Comparison of ENCODE assay signal across 9 cellular contexts in genomic region chr13:89514534-89515312, GRCh38.
A peak's percentile ranks its signal among the peaks of the same experiment; 100 is the strongest.
DNase-seq lines count a peak whose midpoint lies in the region; ATAC-seq, FAIRE-seq and TF ChIP-seq lines count a peak whose summit lies in the region.
"Had no signal": no experiment of that assay in that cellular context is flagged by ENCODE, and none has a peak within 500 bp of the region (broad histone marks: within the 10 kb centered on the region; RNA-seq: fewer than 3 reads in every experiment).

No MANE protein-coding gene starts in this region.

- peaks cover 3% of the 10 kb centered on the region for H3K9me3 Mint-ChIP-seq in nephron
- peaks cover 17% of the 10 kb centered on the region for H3K9me3 Mint-ChIP-seq in activated T-helper 1 cell treated with anti-CD3 and anti-CD28 coated beads, Interleukin-12 subunit alpha, Interleukin-12 subunit beta, Interleukin-2, Interleukin-4 antibody, amounts not matched to agents 30 ng/mL and 10 ng/mL and 1 ng/mL, durations not matched to agents 14 hours and 24 hours and 36 hours

- DNase-seq in H4 (ENCODE audit: low spot score) (peak; percentile 56), NCI-H748 treated with DMSO at 0.1 percent for 48 hours (lab: John Stamatoyannopoulos, UW) (peak; percentile 73), AG08396 (ENCODE audit: low spot score) (no peak), islet precursor cell (no peak)
- no peak for DNase-seq in activated T-helper 1 cell treated with anti-CD3 and anti-CD28 coated beads, Interleukin-12 subunit alpha, Interleukin-12 subunit beta, Interleukin-2, Interleukin-4 antibody, amounts not matched to agents 30 ng/mL and 10 ng/mL and 1 ng/mL, durations not matched to agents 14 hours and 24 hours and 36 hours (ENCODE audit: low spot score)
- DNase-seq: NCI-H2029 had no signal

- no peak for ATAC-seq in GM21786 (IDR thresholded peaks at IDR 0.05; ENCODE audit: unreplicated experiment)

- H3K27ac Mint-ChIP-seq in nephron, result peak overlapping the region; percentile 26 to 87 (median 40)
- H3K27ac Mint-ChIP-seq in activated T-helper 1 cell treated with anti-CD3 and anti-CD28 coated beads, Interleukin-12 subunit alpha, Interleukin-12 subunit beta, Interleukin-2, Interleukin-4 antibody, amounts not matched to agents 30 ng/mL and 10 ng/mL and 1 ng/mL, durations not matched to agents 14 hours and 24 hours and 36 hours, result no peak overlapping the region

- peaks cover 11% of the 10 kb centered on the region for H3K4me1 Mint-ChIP-seq in nephron
- H3K4me1 Mint-ChIP-seq in activated T-helper 1 cell treated with anti-CD3 and anti-CD28 coated beads, Interleukin-12 subunit alpha, Interleukin-12 subunit beta, Interleukin-2, Interleukin-4 antibody, amounts not matched to agents 30 ng/mL and 10 ng/mL and 1 ng/mL, durations not matched to agents 14 hours and 24 hours and 36 hours (ENCODE audit: low read depth), result no peaks in the 10 kb centered on the region

- H3K27me3 Mint-ChIP-seq in nephron (ENCODE audit: low read depth), result no peaks in the 10 kb centered on the region
- H3K27me3 Mint-ChIP-seq in activated T-helper 1 cell treated with anti-CD3 and anti-CD28 coated beads, Interleukin-12 subunit alpha, Interleukin-12 subunit beta, Interleukin-2, Interleukin-4 antibody, amounts not matched to agents 30 ng/mL and 10 ng/mL and 1 ng/mL, durations not matched to agents 14 hours and 24 hours and 36 hours (ENCODE audit: insufficient read depth), result no peaks in the 10 kb centered on the region

- no peak for TF ChIP-seq CTCF in nephron (IDR thresholded peaks at IDR 0.05; ENCODE audit: unreplicated experiment in 3 of 3)

- FAIRE-seq in endometrium (lab: Jason Lieb, UNC), result peak; percentile 4

- H3K36me3 Mint-ChIP-seq in nephron (ENCODE audit: low read depth), result no peaks in the 10 kb centered on the region
- H3K36me3 Mint-ChIP-seq in activated T-helper 1 cell treated with anti-CD3 and anti-CD28 coated beads, Interleukin-12 subunit alpha, Interleukin-12 subunit beta, Interleukin-2, Interleukin-4 antibody, amounts not matched to agents 30 ng/mL and 10 ng/mL and 1 ng/mL, durations not matched to agents 14 hours and 24 hours and 36 hours (ENCODE audit: low read depth), result no peaks in the 10 kb centered on the region

- intact Hi-C loops in activated T-helper 1 cell treated with anti-CD3 and anti-CD28 coated beads, Interleukin-12 subunit alpha, Interleukin-12 subunit beta, Interleukin-2, Interleukin-4 antibody, amounts not matched to agents 30 ng/mL and 10 ng/mL and 1 ng/mL, durations not matched to agents 14 hours and 24 hours and 36 hours (cut with micrococcal nuclease), result no loop called here

- H3K4me3 Mint-ChIP-seq in nephron, result no peak overlapping the region
- no peak overlapping the region for H3K4me3 Mint-ChIP-seq in activated T-helper 1 cell treated with anti-CD3 and anti-CD28 coated beads, Interleukin-12 subunit alpha, Interleukin-12 subunit beta, Interleukin-2, Interleukin-4 antibody, amounts not matched to agents 30 ng/mL and 10 ng/mL and 1 ng/mL, durations not matched to agents 14 hours and 24 hours and 36 hours

Comparison
In these comparisons a context has a peak if more than half of its experiments do, and no peak if none do; other contexts are left out.
1. DNase-seq: peak in H4 (single experiment) and NCI-H748 treated with DMSO at 0.1 percent for 48 hours (single experiment); none in AG08396 (single experiment), islet precursor cell (single experiment) and activated T-helper 1 cell treated with anti-CD3 and anti-CD28 coated beads, Interleukin-12 subunit alpha, Interleukin-12 subunit beta, Interleukin-2, Interleukin-4 antibody, amounts not matched to agents 30 ng/mL and 10 ng/mL and 1 ng/mL, durations not matched to agents 14 hours and 24 hours and 36 hours (single experiment).